Comparison of ENCODE assay signal across 19 cellular contexts in the genomic region with DNA sequence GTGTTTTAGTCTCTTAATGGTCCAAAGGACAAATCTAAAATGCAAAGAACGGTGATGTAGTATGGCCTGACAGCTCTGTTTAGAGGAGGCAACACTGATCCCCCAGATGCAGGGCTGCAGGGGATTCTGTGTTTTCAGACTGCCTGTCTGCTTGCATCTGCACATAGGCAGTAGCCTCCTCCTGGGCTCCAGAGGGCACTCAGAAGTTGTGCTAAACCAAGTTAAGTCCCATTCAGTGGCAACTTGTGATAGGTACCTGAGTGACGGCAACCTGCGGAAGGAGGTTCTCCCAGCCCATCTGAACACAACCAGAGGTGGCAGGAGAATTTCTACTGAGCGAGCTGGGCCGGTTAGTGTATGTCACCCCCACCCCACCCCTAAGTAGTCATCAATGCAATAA.
"Had no signal": no experiment of that assay in that cellular context is flagged by ENCODE, and none has a peak within 500 bp of the region (broad histone marks: within the 10 kb centered on the region; RNA-seq: fewer than 3 reads in every experiment).

No MANE protein-coding gene starts in this region.

- H3K27ac ChIP-seq: dorsolateral prefrontal cortex, stomach, thoracic aorta, transverse colon had no signal

- H3K27me3 ChIP-seq: dorsolateral prefrontal cortex, heart left ventricle, stomach, transverse colon had no signal

- DNase-seq: cortex of kidney; effector CD8-positive, alpha-beta T cell; heart left ventricle; hippocampal formation; left colon; naive thymus-derived CD8-positive, alpha-beta T cell; posterior cingulate gyrus; right cardiac atrium; stimulated activated CD4-positive, alpha-beta T cell treated with anti-CD3 and anti-CD28 coated beads, Interleukin-15, amount 100 ng/mL, for 24 hours; stimulated activated CD4-positive, alpha-beta T cell treated with anti-CD3 and anti-CD28 coated beads, Interleukin-1b, Interleukin-23, amount 100 ng/mL, for 48 hours; stimulated activated CD4-positive, alpha-beta T cell treated with anti-CD3 and anti-CD28 coated beads, Interleukin-4, amount 100 ng/mL, for 4 hours; stimulated activated naive B cell treated with anti-CD40 and anti-IgM and Interleukin-4, amounts not matched to agents 10 μg/mL and 1 μg/mL and 100 μg/mL, for 72 hours; stomach; substantia nigra; transverse colon had no signal

- ATAC-seq: heart left ventricle; left colon; mucosa of descending colon; naive thymus-derived CD8-positive, alpha-beta T cell; right cardiac atrium; stimulated activated naive B cell treated with anti-CD40 and anti-IgM and Interleukin-4, amounts not matched to agents 10 μg/mL and 1 μg/mL and 100 μg/mL, for 72 hours had no signal

- H3K27me3 Mint-ChIP-seq: stimulated activated naive B cell treated with anti-CD40 and anti-IgM and Interleukin-4, amounts not matched to agents 10 μg/mL and 1 μg/mL and 100 μg/mL, for 72 hours had no signal

- H3K9me3 ChIP-seq: heart left ventricle, mucosa of descending colon, stomach, thoracic aorta, transverse colon had no signal

- H3K4me3 Mint-ChIP-seq: naive thymus-derived CD8-positive, alpha-beta T cell; neural crest cell; stimulated activated naive B cell treated with anti-CD40 and anti-IgM and Interleukin-4, amounts not matched to agents 10 μg/mL and 1 μg/mL and 100 μg/mL, for 72 hours had no signal

- H3K9me3 Mint-ChIP-seq: naive thymus-derived CD8-positive, alpha-beta T cell; neural crest cell; stimulated activated naive B cell treated with anti-CD40 and anti-IgM and Interleukin-4, amounts not matched to agents 10 μg/mL and 1 μg/mL and 100 μg/mL, for 72 hours had no signal

- H3K4me3 ChIP-seq: dorsolateral prefrontal cortex, heart left ventricle, mucosa of descending colon, stomach, thoracic aorta, transverse colon had no signal
